ENCODE assay signal across 8 cellular contexts in genomic region chr19:21851596-21852345, GRCh38. TPM values are rescaled to one million over a fixed set of nuclear protein-coding genes. Genes with fewer than 3 reads are reported as not detected.
DNase-seq lines count a peak whose midpoint lies in the region; ATAC-seq, FAIRE-seq and TF ChIP-seq lines count a peak whose summit lies in the region.

No MANE protein-coding gene starts in this region.

- peak; percentile 70 for FAIRE-seq in frontal cortex (lab: Jason Lieb, UNC)

- peak; percentile 97 for ATAC-seq in GM21360 (IDR thresholded peaks at IDR 0.05; ENCODE audit: unreplicated experiment)

- H3K4me1 ChIP-seq in SJCRH30 (no peaks in the 10 kb centered on the region), neural progenitor cell (peaks cover 19% of the 10 kb centered on the region), stomach (peaks cover 9 to 25% (median 20%) of the 10 kb centered on the region in 4 donors)

- H3K4me2 ChIP-seq in neural progenitor cell, result peak overlapping the region; percentile 99

- peak overlapping the region; percentile 97 for H2AFZ ChIP-seq in neural progenitor cell (replicated peaks)

- peak; percentile 28 for DNase-seq in COLO829 (ENCODE audit: low spot score)
- peak; percentile 85 for DNase-seq in HuH-7 (ENCODE audit: low spot score)
- DNase-seq in SJCRH30, result peak; percentile 96 to 98
- DNase-seq in activated naive CD4-positive, alpha-beta T cell treated with anti-CD3 and anti-CD28 coated beads for 36 hours, result peak; percentile 97
- peak; percentile 89 to 93 for DNase-seq in frontal cortex (ENCODE audit: low spot score in 2 of 2)
- DNase-seq in neural progenitor cell (ENCODE audit: low spot score), result peak; percentile 98
- peak; percentile 92 for DNase-seq in stomach

- TF ChIP-seq EP300 in stomach (IDR thresholded peaks at IDR 0.05), result no peak

- H3K36me3 ChIP-seq in SJCRH30 (peaks cover 43% of the 10 kb centered on the region), neural progenitor cell (peaks cover 5% of the 10 kb centered on the region), stomach (peaks cover 0 to 32% (median 16%) of the 10 kb centered on the region in 4 donors)

- H3K27me3 ChIP-seq in SJCRH30 (no peaks in the 10 kb centered on the region), neural progenitor cell (no peaks in the 10 kb centered on the region), stomach (no peaks in the 10 kb centered on the region)

- H3K9me3 ChIP-seq in SJCRH30 (replicated peaks) (peaks cover 17% of the 10 kb centered on the region), neural progenitor cell (ENCODE audit: low read depth) (peaks cover 4% of the 10 kb centered on the region), stomach (no peaks in the 10 kb centered on the region)

- TF ChIP-seq CTCF in neural progenitor cell (IDR thresholded peaks at IDR 0.05) (no peak), stomach (IDR thresholded peaks at IDR 0.05) (no peak)

- peak overlapping the region; percentile 95 for H3K9ac ChIP-seq in neural progenitor cell

- TF ChIP-seq POLR2A in stomach (IDR thresholded peaks at IDR 0.05), result no peak

- no peaks in the 10 kb centered on the region for H3K27me3 Mint-ChIP-seq in activated naive CD4-positive, alpha-beta T cell treated with anti-CD3 and anti-CD28 coated beads for 36 hours (ENCODE audit: low read depth)
- peaks cover 2% of the 10 kb centered on the region for H3K27me3 Mint-ChIP-seq in neural progenitor cell (ENCODE audit: insufficient read depth, low read depth)

- CTCF ChIA-PET in activated naive CD4-positive, alpha-beta T cell treated with anti-CD3 and anti-CD28 coated beads for 36 hours (lab: Charles Lee), result interaction anchor here (0.5 to 1.3 kb wide), 5 partner anchors 8 to 283 kb away, joined by 3 to 6 read pairs (median 5); partner anchors contain the start of gene ZNF43

- peaks cover 25% of the 10 kb centered on the region for H3K36me3 Mint-ChIP-seq in activated naive CD4-positive, alpha-beta T cell treated with anti-CD3 and anti-CD28 coated beads for 36 hours (ENCODE audit: low read depth)
- peaks cover 47% of the 10 kb centered on the region for H3K36me3 Mint-ChIP-seq in neural progenitor cell

- H3K4me3 ChIP-seq in SJCRH30 (peak overlapping the region; percentile 92), neural progenitor cell (peak overlapping the region; percentile 78), stomach (peak overlapping the region; percentile 64 to 95 (median 80))

- H3K79me2 ChIP-seq in neural progenitor cell (ENCODE audit: low read depth), result peaks cover 50% of the 10 kb centered on the region

- H3K27ac ChIP-seq in SJCRH30, result peak overlapping the region; percentile 93
- H3K27ac ChIP-seq in neural progenitor cell, result peak overlapping the region; percentile 94
- H3K27ac ChIP-seq in stomach, result peak overlapping the region; percentile 59 to 90 (median 88)

- WGBS in stomach, 5 donors, result 0 to 1% (median 1%) methylated on average over 33 to 44 of the region's 44 CpGs

- peaks cover 31% of the 10 kb centered on the region for H3K4me1 Mint-ChIP-seq in activated naive CD4-positive, alpha-beta T cell treated with anti-CD3 and anti-CD28 coated beads for 36 hours (ENCODE audit: low read depth)
- peaks cover 10% of the 10 kb centered on the region for H3K4me1 Mint-ChIP-seq in neural progenitor cell

- peaks cover 5% of the 10 kb centered on the region for H3F3A ChIP-seq in neural progenitor cell (ENCODE audit: low read depth)

- H4K20me1 ChIP-seq in neural progenitor cell (ENCODE audit: low read depth), result peaks cover 36% of the 10 kb centered on the region

- intact Hi-C loops in activated naive CD4-positive, alpha-beta T cell treated with anti-CD3 and anti-CD28 coated beads for 36 hours (cut with micrococcal nuclease), result loop anchor here (1.0 to 10.0 kb wide), 9 partner anchors 15 to 1543 kb away; partner anchors contain the start of genes ZNF100, ZNF257, ZNF429 and ZNF43
- intact Hi-C loops in stomach (cut with DNase I; ENCODE audit: low total_unique reads), result no loop called here

- peak overlapping the region; percentile 88 for H3K4me3 Mint-ChIP-seq in activated naive CD4-positive, alpha-beta T cell treated with anti-CD3 and anti-CD28 coated beads for 36 hours
- H3K4me3 Mint-ChIP-seq in neural progenitor cell, result peak overlapping the region; percentile 92

- peak overlapping the region; percentile 91 for H3K27ac Mint-ChIP-seq in activated naive CD4-positive, alpha-beta T cell treated with anti-CD3 and anti-CD28 coated beads for 36 hours
- peak overlapping the region; percentile 94 for H3K27ac Mint-ChIP-seq in neural progenitor cell

- no peaks in the 10 kb centered on the region for H3K9me3 Mint-ChIP-seq in activated naive CD4-positive, alpha-beta T cell treated with anti-CD3 and anti-CD28 coated beads for 36 hours
- H3K9me3 Mint-ChIP-seq in neural progenitor cell, result peaks cover 73% of the 10 kb centered on the region

RNA-seq across cellular contexts. Expression of gene ZNF43, which starts 15.8 kb away (rescaled TPM):
- total RNA-seq in SJCRH30 (2014; rRNA removed; shearing (Covaris generic)), result 38.5 and 40.8 TPM in 2 replicates
- 10 to 100 TPM; 25.8 to 27.8 TPM for total RNA-seq in activated naive CD4-positive, alpha-beta T cell treated with anti-CD3 and anti-CD28 coated beads for 36 hours
- total RNA-seq in frontal cortex (34.6 TPM), neural progenitor cell (ENCODE audit: low replicate concordance) (65.2 and 108 TPM in 2 replicates), stomach (10 to 100 TPM in 3 of 5 donors, 1 to 10 TPM in 2; 4.0 to 31.9 (median 15.1) TPM)
- 1 to 10 TPM; 2.2 to 4.6 (median 3.8) TPM for polyA plus RNA-seq in stomach

Comparison
In these comparisons a context has a peak if more than half of its experiments do, and no peak if none do; other contexts are left out.
1. Peak in every context shown above with its lines: DNase-seq, ATAC-seq, H3K4me3 ChIP-seq and H3K27ac ChIP-seq.
2. DNase-seq: peak in every context shown above with its lines; median percentile 98 in neural progenitor cell; 97 in SJCRH30; 97 in activated naive CD4-positive, alpha-beta T cell treated with anti-CD3 and anti-CD28 coated beads for 36 hours; 92 in stomach; 91 in frontal cortex; 85 in HuH-7; 28 in COLO829.